30 cellular contexts compared by ENCODE assay signal in the genomic region with DNA sequence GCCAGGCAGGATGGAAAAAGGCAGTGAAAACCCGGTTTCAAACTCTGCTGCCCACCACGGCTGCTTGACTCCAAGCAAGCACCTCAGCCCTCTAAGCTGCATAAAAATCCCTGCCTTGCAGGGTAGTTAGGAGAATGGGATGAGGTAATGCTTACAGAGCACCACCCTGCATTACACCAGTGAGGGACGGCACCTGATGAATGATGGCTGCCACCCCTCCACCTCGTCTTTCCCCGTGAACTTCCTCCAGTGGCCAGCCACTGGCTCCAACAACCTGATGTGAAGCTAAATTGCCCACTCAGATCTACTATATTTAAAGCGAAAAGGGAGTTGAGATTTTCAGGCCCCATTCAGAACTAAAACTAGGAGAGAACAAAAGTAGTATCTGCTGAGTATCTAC.
"Had no signal": no experiment of that assay in that cellular context is flagged by ENCODE, and none has a peak within 500 bp of the region (broad histone marks: within the 10 kb centered on the region; RNA-seq: fewer than 3 reads in every experiment).

No MANE protein-coding gene starts in this region.

- FAIRE-seq: small intestine had no signal

- H3K36me3 ChIP-seq: ovary, uterus had no signal

- H3K27me3 Mint-ChIP-seq: naive thymus-derived CD8-positive, alpha-beta T cell; natural killer cell treated with Interleukin-12 subunit alpha and Interleukin-12 subunit beta and Interleukin-15 and Interleukin-18, amount 100 ng/mL, for 72 hours; progenitor cell of endocrine pancreas; stimulated activated naive CD8-positive, alpha-beta T cell treated with anti-CD3 and anti-CD28 coated beads, Interleukin-15, amount 100 ng/mL, for 72 hours; type B pancreatic cell had no signal

- H3K4me3 Mint-ChIP-seq: naive thymus-derived CD8-positive, alpha-beta T cell; natural killer cell treated with Interleukin-12 subunit alpha and Interleukin-12 subunit beta and Interleukin-15 and Interleukin-18, amount 100 ng/mL, for 72 hours; nephron progenitor cell; neural crest cell; stimulated activated effector memory CD8-positive, alpha-beta T cell treated with anti-CD3 and anti-CD28 coated beads, Interleukin-12 subunit alpha, Interleukin-12 subunit beta, amount 100 ng/mL, for 72 hours; stimulated activated naive CD8-positive, alpha-beta T cell treated with anti-CD3 and anti-CD28 coated beads, Interleukin-15, amount 100 ng/mL, for 72 hours; type B pancreatic cell had no signal

- H3K27ac ChIP-seq: neutrophil, ovary, parathyroid adenoma, psoas muscle, right lobe of liver, sigmoid colon, suprapubic skin, testis, tibial artery, transverse colon, upper lobe of right lung, uterus had no signal

- DNase-seq: naive thymus-derived CD8-positive, alpha-beta T cell; nephron progenitor cell; nucleus accumbens; ovary; psoas muscle; right cardiac atrium; right lobe of liver; sigmoid colon; small intestine; stimulated activated CD4-positive, alpha-beta T cell treated with anti-CD3 and anti-CD28 coated beads, Interleukin-15, amount 100 ng/mL, for 24 hours; stimulated activated CD4-positive, alpha-beta T cell treated with anti-CD3 and anti-CD28 coated beads, Interleukin-2, amount 100 ng/mL, for 24 hours; stimulated activated CD4-positive, alpha-beta T cell treated with anti-CD3 and anti-CD28 coated beads, Interleukin-2, amount 100 ng/mL, for 48 hours; stimulated activated CD4-positive, alpha-beta T cell treated with anti-CD3 and anti-CD28 coated beads, Interleukin-4, amount 100 ng/mL, for 24 hours; stimulated activated naive CD4-positive, alpha-beta T cell; stimulated activated naive CD8-positive, alpha-beta T cell treated with anti-CD3 and anti-CD28 coated beads, Interleukin-15, amount 100 ng/mL, for 72 hours; stimulated activated naive CD8-positive, alpha-beta T cell treated with anti-CD3 and anti-CD28 coated beads, Interleukin-15, Interleukin-2, amounts not matched to agents 100 U/mL and 50 U/mL, for 24 hours; substantia nigra; testis; tibial artery; transverse colon; upper lobe of right lung; uterus had no signal

- H3K9me3 ChIP-seq: neutrophil, ovary, psoas muscle, right lobe of liver, sigmoid colon, suprapubic skin, testis, tibial artery, transverse colon, upper lobe of right lung, uterus had no signal

- H3K4me3 ChIP-seq: ovary, psoas muscle, right lobe of liver, sigmoid colon, suprapubic skin, testis, tibial artery, transverse colon, upper lobe of right lung, uterus had no signal

- H3K27me3 ChIP-seq: neutrophil, ovary, right lobe of liver, sigmoid colon, suprapubic skin, testis, tibial artery, transverse colon, upper lobe of right lung, uterus had no signal

- H3K4me1 ChIP-seq: parathyroid adenoma, psoas muscle, right lobe of liver, sigmoid colon, suprapubic skin, testis, tibial artery, transverse colon, upper lobe of right lung, uterus had no signal

- H3K4me1 Mint-ChIP-seq: nephron progenitor cell; neural crest cell; stimulated activated effector memory CD8-positive, alpha-beta T cell treated with anti-CD3 and anti-CD28 coated beads, Interleukin-12 subunit alpha, Interleukin-12 subunit beta, amount 100 ng/mL, for 72 hours; stimulated activated naive CD8-positive, alpha-beta T cell treated with anti-CD3 and anti-CD28 coated beads, Interleukin-15, amount 100 ng/mL, for 72 hours had no signal

- H3K27ac Mint-ChIP-seq: natural killer cell treated with Interleukin-12 subunit alpha and Interleukin-12 subunit beta and Interleukin-15 and Interleukin-18, amount 100 ng/mL, for 72 hours; progenitor cell of endocrine pancreas; stimulated activated effector memory CD8-positive, alpha-beta T cell treated with anti-CD3 and anti-CD28 coated beads, Interleukin-12 subunit alpha, Interleukin-12 subunit beta, amount 100 ng/mL, for 72 hours; stimulated activated naive CD8-positive, alpha-beta T cell treated with anti-CD3 and anti-CD28 coated beads, Interleukin-15, amount 100 ng/mL, for 72 hours; type B pancreatic cell had no signal

- H3K9me3 Mint-ChIP-seq: naive thymus-derived CD8-positive, alpha-beta T cell; natural killer cell treated with Interleukin-12 subunit alpha and Interleukin-12 subunit beta and Interleukin-15 and Interleukin-18, amount 100 ng/mL, for 72 hours; nephron progenitor cell; neural crest cell; stimulated activated effector memory CD8-positive, alpha-beta T cell treated with anti-CD3 and anti-CD28 coated beads, Interleukin-12 subunit alpha, Interleukin-12 subunit beta, amount 100 ng/mL, for 72 hours; stimulated activated naive CD8-positive, alpha-beta T cell treated with anti-CD3 and anti-CD28 coated beads, Interleukin-15, amount 100 ng/mL, for 72 hours; type B pancreatic cell had no signal

- ATAC-seq: naive thymus-derived CD8-positive, alpha-beta T cell; natural killer cell treated with Interleukin-12 subunit alpha and Interleukin-12 subunit beta and Interleukin-15 and Interleukin-18, amount 100 ng/mL, for 72 hours; psoas muscle; right cardiac atrium; right lobe of liver; stimulated activated effector memory CD8-positive, alpha-beta T cell treated with anti-CD3 and anti-CD28 coated beads, Interleukin-12 subunit alpha, Interleukin-12 subunit beta, amount 100 ng/mL, for 72 hours; stimulated activated naive CD8-positive, alpha-beta T cell treated with anti-CD3 and anti-CD28 coated beads, Interleukin-15, amount 100 ng/mL, for 72 hours; stimulated activated naive CD8-positive, alpha-beta T cell treated with anti-CD3 and anti-CD28 coated beads, Interleukin-15, Interleukin-2, amounts not matched to agents 100 U/mL and 50 U/mL, for 24 hours; upper lobe of right lung had no signal
